ENCODE assay signal across 1 cellular context in genomic region chr10:103917326-103918052, GRCh38.
TF ChIP-seq lines count a peak whose summit lies in the region.

No MANE protein-coding gene starts in this region.

TF ChIP-seq in K562, 482 proteins besides CTCF, POLR2A, EP300 and RAD21 (continued from another document and continues in another):
- TF ChIP-seq RNF219 (CRISPR knock-in tag; IDR thresholded peaks at IDR 0.05) = no peak
- TF ChIP-seq PML (IDR thresholded peaks at IDR 0.05; ENCODE audit: low read length) = no peak
- TF ChIP-seq FOXP1 (CRISPR knock-in tag; IDR thresholded peaks at IDR 0.05) = 0 out of 2 replicates have a peak, but pooled peaks have one; percentile 24
- TF ChIP-seq NKRF (IDR thresholded peaks at IDR 0.05; ENCODE audit: borderline replicate concordance) = no peak; the same call in 1 of the 2 replicates
- TF ChIP-seq ZFX (CRISPR knock-in tag; IDR thresholded peaks at IDR 0.05) = 0 out of 2 replicates have a peak, but pooled peaks have one; percentile 62
- no peak for TF ChIP-seq DPF2 (IDR thresholded peaks at IDR 0.05)
- TF ChIP-seq MLLT1 (IDR thresholded peaks at IDR 0.05) = 0 out of 4 replicates have a peak, but pooled peaks of 1 of the 2 experiments have one; percentile 12
- TF ChIP-seq ERF (CRISPR knock-in tag; IDR thresholded peaks at IDR 0.05) = no peak
- TF ChIP-seq CC2D1A (IDR thresholded peaks at IDR 0.05) = no peak
- TF ChIP-seq NFRKB (IDR thresholded peaks at IDR 0.05; ENCODE audit: low read depth) = peak; percentile 32; the same call in 1 of the 2 replicates
- no peak for TF ChIP-seq NONO (IDR thresholded peaks at IDR 0.05; ENCODE audit: low read depth in 2 of 2, low read length in 1 of 2)
- no peak for TF ChIP-seq HMG20A (CRISPR knock-in tag; conservative IDR thresholded peaks at IDR 0.05)
- TF ChIP-seq ZNF398 (CRISPR knock-in tag; IDR thresholded peaks at IDR 0.05) = no peak
- TF ChIP-seq BACH1 (tag; IDR thresholded peaks at IDR 0.05) = no peak
- TF ChIP-seq KLF16 (IDR thresholded peaks at IDR 0.05) = no peak
- no peak for TF ChIP-seq TCF3 (CRISPR knock-in tag; IDR thresholded peaks at IDR 0.05)
- no peak for TF ChIP-seq STAT6 (CRISPR knock-in tag; IDR thresholded peaks at IDR 0.05)
- TF ChIP-seq HNRNPK (IDR thresholded peaks at IDR 0.05; ENCODE audit: low read depth, low read length, poor library complexity, severe bottlenecking) = no peak
- TF ChIP-seq ATF2 (CRISPR knock-in tag; IDR thresholded peaks at IDR 0.05) = no peak
- 0 out of 4 replicates have a peak, but pooled peaks of 1 of the 2 experiments have one; percentile 57 for TF ChIP-seq SIN3A (IDR thresholded peaks at IDR 0.05; ENCODE audit: borderline replicate concordance in 2 of 2, control insufficient read depth in 1 of 2, low read depth in 2 of 2, low read length in 2 of 2)
- no peak for TF ChIP-seq MAFK (IDR thresholded peaks at IDR 0.05; ENCODE audit: low read length)
- peak; percentile 61; the same call in 1 of the 2 replicates for TF ChIP-seq EP400 (IDR thresholded peaks at IDR 0.05)
- TF ChIP-seq ZNF175 (CRISPR knock-in tag; IDR thresholded peaks at IDR 0.05; ENCODE audit: low read depth) = no peak
- TF ChIP-seq, protein P1, sequence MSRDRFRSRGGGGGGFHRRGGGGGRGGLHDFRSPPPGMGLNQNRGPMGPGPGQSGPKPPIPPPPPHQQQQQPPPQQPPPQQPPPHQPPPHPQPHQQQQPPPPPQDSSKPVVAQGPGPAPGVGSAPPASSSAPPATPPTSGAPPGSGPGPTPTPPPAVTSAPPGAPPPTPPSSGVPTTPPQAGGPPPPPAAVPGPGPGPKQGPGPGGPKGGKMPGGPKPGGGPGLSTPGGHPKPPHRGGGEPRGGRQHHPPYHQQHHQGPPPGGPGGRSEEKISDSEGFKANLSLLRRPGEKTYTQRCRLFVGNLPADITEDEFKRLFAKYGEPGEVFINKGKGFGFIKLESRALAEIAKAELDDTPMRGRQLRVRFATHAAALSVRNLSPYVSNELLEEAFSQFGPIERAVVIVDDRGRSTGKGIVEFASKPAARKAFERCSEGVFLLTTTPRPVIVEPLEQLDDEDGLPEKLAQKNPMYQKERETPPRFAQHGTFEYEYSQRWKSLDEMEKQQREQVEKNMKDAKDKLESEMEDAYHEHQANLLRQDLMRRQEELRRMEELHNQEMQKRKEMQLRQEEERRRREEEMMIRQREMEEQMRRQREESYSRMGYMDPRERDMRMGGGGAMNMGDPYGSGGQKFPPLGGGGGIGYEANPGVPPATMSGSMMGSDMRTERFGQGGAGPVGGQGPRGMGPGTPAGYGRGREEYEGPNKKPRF (IDR thresholded peaks at IDR 0.05; ENCODE audit: low read depth, low read length) = no peak
- TF ChIP-seq SAP30 (IDR thresholded peaks at IDR 0.05; ENCODE audit: borderline replicate concordance, insufficient read depth, low read depth, low read length, poor library complexity, severe bottlenecking) = peak; percentile 86
- TF ChIP-seq ZBTB7A (IDR thresholded peaks at IDR 0.05; ENCODE audit: borderline replicate concordance, control insufficient read depth, low read depth, low read length) = no peak
- TF ChIP-seq CREM (IDR thresholded peaks at IDR 0.05; ENCODE audit: low read depth) = peak; percentile 4; the same call in 1 of the 2 replicates
- no peak for TF ChIP-seq ZBTB40 (IDR thresholded peaks at IDR 0.05)
- TF ChIP-seq ZBTB40 (CRISPR knock-in tag; IDR thresholded peaks at IDR 0.05) = no peak
- no peak for TF ChIP-seq DDX20 (tag; IDR thresholded peaks at IDR 0.05; ENCODE audit: low read depth)
- no peak for TF ChIP-seq TRIM24 (IDR thresholded peaks at IDR 0.05)
- TF ChIP-seq KLF13 (tag; IDR thresholded peaks at IDR 0.05; ENCODE audit: borderline replicate concordance, low read depth) = no peak
- no peak for TF ChIP-seq ETS2 (tag; IDR thresholded peaks at IDR 0.05; ENCODE audit: borderline replicate concordance, poor library complexity, severe bottlenecking)
- TF ChIP-seq HIVEP1 (CRISPR knock-in tag; IDR thresholded peaks at IDR 0.05) = no peak
